In genomic region chr10:58201704-58202103, GRCh38 we compare ENCODE assay signal across 16 cellular contexts.
DNase-seq lines count a peak whose midpoint lies in the region; ATAC-seq and TF ChIP-seq lines count a peak whose summit lies in the region.
"Had no signal": no experiment of that assay in that cellular context is flagged by ENCODE, and none has a peak within 500 bp of the region (broad histone marks: within the 10 kb centered on the region; RNA-seq: fewer than 3 reads in every experiment).

No MANE protein-coding gene starts in this region.

- H3K4me1 Mint-ChIP-seq in osteocyte (ENCODE audit: unreplicated experiment), result no peaks in the 10 kb centered on the region

- H3K27ac Mint-ChIP-seq in osteocyte (ENCODE audit: unreplicated experiment), result no peak overlapping the region
- H3K27ac Mint-ChIP-seq: activated T-helper 2 cell treated with anti-CD3 and anti-CD28 coated beads, Interferon-gamma antibody, Interleukin-2, Interleukin-4, amounts not matched to agents 10 μg/mL and 5 μg/mL and 100 μg/mL, durations not matched to agents 14 hours and 24 hours and 36 hours had no signal

- no peaks in the 10 kb centered on the region for H3K9me3 Mint-ChIP-seq in osteocyte (ENCODE audit: unreplicated experiment)
- H3K9me3 Mint-ChIP-seq: activated T-helper 2 cell treated with anti-CD3 and anti-CD28 coated beads, Interferon-gamma antibody, Interleukin-2, Interleukin-4, amounts not matched to agents 10 μg/mL and 5 μg/mL and 100 μg/mL, durations not matched to agents 14 hours and 24 hours and 36 hours had no signal

- no peaks in the 10 kb centered on the region for H3K27me3 Mint-ChIP-seq in osteocyte (ENCODE audit: unreplicated experiment)

- peaks cover 22% of the 10 kb centered on the region for H3K36me3 Mint-ChIP-seq in osteocyte (ENCODE audit: unreplicated experiment)

- DNase-seq in NCI-H2171 treated with DMSO at 0.1 percent for 48 hours (lab: John Stamatoyannopoulos, UW), result no peak
- DNase-seq in NOMO-1 (lab: John Stamatoyannopoulos, UW; ENCODE audit: unreplicated experiment in 2 of 2), result no peak
- DNase-seq in osteocyte (ENCODE audit: extremely low spot score, unreplicated experiment), result no peak
- no peak for DNase-seq in NCI-H146 treated with DMSO at 0.1 percent for 48 hours (lab: John Stamatoyannopoulos, UW; ENCODE audit: unreplicated experiment)
- DNase-seq: activated CD4-positive, alpha-beta T cell treated with anti-CD3 and anti-CD28 coated beads, Interleukin-2, amount 50 U/mL, for 4 hours; head of caudate nucleus; NCI-H1417 treated with DMSO at 0.1 percent for 48 hours; NCI-H226; T1000 had no signal

- ATAC-seq in GM18511 (IDR thresholded peaks at IDR 0.05; ENCODE audit: unreplicated experiment) (peak; percentile 87), GM19397 (IDR thresholded peaks at IDR 0.05; ENCODE audit: unreplicated experiment) (peak; percentile 82), HG02798 (IDR thresholded peaks at IDR 0.05; ENCODE audit: poor library complexity, unreplicated experiment) (peak; percentile 68), HG03558 (IDR thresholded peaks at IDR 0.05; ENCODE audit: extremely low read depth, unreplicated experiment) (peak; percentile 72)
- ATAC-seq: esophagus mucosa, HCT116 had no signal

- no peak for TF ChIP-seq CTCF in osteocyte (IDR thresholded peaks at IDR 0.05)

- H3K4me3 Mint-ChIP-seq in osteocyte (ENCODE audit: unreplicated experiment), result no peak overlapping the region
